1 cellular context compared by ENCODE assay signal in the genomic region with DNA sequence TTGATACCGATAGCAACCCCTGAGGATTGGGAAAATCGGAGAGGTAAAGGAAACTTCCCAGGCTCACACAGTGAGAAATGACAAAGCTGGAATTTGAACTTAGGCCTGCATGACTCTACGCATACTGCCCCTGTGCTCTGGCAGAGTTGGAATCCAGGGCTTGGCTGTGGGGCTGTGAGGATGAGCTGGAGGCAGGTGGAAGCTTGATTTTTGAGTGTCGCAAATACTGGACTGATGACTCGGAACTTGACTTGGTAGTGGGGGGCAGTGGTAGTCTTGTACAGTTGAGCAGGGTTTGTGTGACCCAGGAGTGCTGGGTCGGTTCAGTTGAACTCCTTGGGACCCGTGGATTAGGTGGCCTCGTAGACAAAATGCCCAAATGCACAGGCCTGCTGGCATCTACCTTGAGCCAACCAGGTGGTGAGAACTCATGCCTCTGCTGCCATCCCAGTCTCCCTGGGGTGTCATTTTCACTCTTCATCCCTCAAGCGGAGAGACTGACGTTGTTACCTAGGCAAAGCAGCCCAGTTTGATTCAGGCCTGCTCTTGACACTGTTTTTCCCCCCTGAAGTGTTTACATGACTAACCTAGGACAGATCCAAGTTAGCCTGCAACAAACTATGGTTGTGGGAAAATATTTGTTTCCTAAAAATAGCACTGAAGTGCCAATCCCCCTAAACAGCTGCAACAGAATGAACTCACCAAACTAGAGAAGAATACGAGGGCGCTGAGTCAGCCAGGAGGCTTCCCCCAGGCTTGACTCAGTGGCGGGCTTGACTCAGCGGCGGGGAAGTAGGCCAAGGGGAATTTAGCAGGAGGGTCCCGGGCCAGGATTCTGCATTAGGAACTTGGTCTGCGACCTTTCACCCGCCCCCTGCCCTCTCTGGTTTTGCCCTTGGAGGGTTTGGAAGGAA.
TF ChIP-seq lines count a peak whose summit lies in the region.

No MANE protein-coding gene starts in this region.

TF ChIP-seq in SK-N-SH treated with all-trans-retinoic acid at 6 μM for 48 hours, 23 proteins besides CTCF, POLR2A, EP300 and RAD21 (continued from another document):
- TF ChIP-seq, protein P1, sequence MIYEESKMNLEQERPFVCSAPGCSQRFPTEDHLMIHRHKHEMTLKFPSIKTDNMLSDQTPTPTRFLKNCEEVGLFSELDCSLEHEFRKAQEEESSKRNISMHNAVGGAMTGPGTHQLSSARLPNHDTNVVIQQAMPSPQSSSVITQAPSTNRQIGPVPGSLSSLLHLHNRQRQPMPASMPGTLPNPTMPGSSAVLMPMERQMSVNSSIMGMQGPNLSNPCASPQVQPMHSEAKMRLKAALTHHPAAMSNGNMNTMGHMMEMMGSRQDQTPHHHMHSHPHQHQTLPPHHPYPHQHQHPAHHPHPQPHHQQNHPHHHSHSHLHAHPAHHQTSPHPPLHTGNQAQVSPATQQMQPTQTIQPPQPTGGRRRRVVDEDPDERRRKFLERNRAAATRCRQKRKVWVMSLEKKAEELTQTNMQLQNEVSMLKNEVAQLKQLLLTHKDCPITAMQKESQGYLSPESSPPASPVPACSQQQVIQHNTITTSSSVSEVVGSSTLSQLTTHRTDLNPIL (CRISPR knock-in tag; IDR thresholded peaks at IDR 0.05; ENCODE audit: low read depth): no peak
- no peak for TF ChIP-seq ZNF70 (CRISPR knock-in tag; IDR thresholded peaks at IDR 0.05)
- no peak for TF ChIP-seq TOX (CRISPR knock-in tag; IDR thresholded peaks at IDR 0.05; ENCODE audit: borderline replicate concordance)
- TF ChIP-seq CSDC2 (CRISPR knock-in tag; IDR thresholded peaks at IDR 0.05): no peak
- TF ChIP-seq, protein P2, sequence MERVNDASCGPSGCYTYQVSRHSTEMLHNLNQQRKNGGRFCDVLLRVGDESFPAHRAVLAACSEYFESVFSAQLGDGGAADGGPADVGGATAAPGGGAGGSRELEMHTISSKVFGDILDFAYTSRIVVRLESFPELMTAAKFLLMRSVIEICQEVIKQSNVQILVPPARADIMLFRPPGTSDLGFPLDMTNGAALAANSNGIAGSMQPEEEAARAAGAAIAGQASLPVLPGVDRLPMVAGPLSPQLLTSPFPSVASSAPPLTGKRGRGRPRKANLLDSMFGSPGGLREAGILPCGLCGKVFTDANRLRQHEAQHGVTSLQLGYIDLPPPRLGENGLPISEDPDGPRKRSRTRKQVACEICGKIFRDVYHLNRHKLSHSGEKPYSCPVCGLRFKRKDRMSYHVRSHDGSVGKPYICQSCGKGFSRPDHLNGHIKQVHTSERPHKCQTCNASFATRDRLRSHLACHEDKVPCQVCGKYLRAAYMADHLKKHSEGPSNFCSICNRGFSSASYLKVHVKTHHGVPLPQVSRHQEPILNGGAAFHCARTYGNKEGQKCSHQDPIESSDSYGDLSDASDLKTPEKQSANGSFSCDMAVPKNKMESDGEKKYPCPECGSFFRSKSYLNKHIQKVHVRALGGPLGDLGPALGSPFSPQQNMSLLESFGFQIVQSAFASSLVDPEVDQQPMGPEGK (CRISPR knock-in tag; IDR thresholded peaks at IDR 0.05; ENCODE audit: borderline replicate concordance): no peak
- TF ChIP-seq ZNF565 (CRISPR knock-in tag; conservative IDR thresholded peaks at IDR 0.05; ENCODE audit: low read depth): no peak
- no peak for TF ChIP-seq ZFP3 (CRISPR knock-in tag; IDR thresholded peaks at IDR 0.05)
- TF ChIP-seq ZFP30 (CRISPR knock-in tag; IDR thresholded peaks at IDR 0.05): no peak
- TF ChIP-seq PPARA (CRISPR knock-in tag; IDR thresholded peaks at IDR 0.05; ENCODE audit: borderline replicate concordance): no peak
- no peak for TF ChIP-seq ZC3H10 (CRISPR knock-in tag; IDR thresholded peaks at IDR 0.05)
- no peak for TF ChIP-seq OSR1 (CRISPR knock-in tag; IDR thresholded peaks at IDR 0.05)
- TF ChIP-seq, protein P3, sequence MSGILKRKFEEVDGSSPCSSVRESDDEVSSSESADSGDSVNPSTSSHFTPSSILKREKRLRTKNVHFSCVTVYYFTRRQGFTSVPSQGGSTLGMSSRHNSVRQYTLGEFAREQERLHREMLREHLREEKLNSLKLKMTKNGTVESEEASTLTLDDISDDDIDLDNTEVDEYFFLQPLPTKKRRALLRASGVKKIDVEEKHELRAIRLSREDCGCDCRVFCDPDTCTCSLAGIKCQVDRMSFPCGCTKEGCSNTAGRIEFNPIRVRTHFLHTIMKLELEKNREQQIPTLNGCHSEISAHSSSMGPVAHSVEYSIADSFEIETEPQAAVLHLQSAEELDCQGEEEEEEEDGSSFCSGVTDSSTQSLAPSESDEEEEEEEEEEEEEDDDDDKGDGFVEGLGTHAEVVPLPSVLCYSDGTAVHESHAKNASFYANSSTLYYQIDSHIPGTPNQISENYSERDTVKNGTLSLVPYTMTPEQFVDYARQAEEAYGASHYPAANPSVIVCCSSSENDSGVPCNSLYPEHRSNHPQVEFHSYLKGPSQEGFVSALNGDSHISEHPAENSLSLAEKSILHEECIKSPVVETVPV (CRISPR knock-in tag; IDR thresholded peaks at IDR 0.05): no peak
- no peak for TF ChIP-seq SNAI2 (CRISPR knock-in tag; IDR thresholded peaks at IDR 0.05)
- TF ChIP-seq BACH2 (CRISPR knock-in tag; IDR thresholded peaks at IDR 0.05; ENCODE audit: borderline replicate concordance): no peak
- no peak for TF ChIP-seq ESRRG (CRISPR knock-in tag; IDR thresholded peaks at IDR 0.05)
